In the genomic region with DNA sequence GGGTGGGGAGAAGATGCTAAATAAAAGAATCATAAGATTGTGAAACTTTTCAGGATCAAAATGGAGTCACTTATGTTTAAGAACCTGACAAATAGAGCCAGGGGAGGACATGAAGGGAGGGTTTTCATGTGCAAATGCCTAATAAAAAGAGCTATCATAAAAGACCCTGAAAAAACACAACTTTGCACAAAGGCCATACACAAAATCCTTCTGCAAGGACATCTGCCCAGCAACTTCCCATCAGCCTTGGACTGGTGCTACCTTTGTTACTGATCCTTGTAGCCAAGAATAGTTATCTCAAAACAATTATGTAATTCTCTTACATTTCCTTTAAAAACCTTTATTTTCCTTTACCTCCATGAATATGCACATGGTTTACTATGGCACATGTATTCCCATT, we compare ENCODE assay signal across 3 cellular contexts.
"Had no signal": no experiment of that assay in that cellular context is flagged by ENCODE, and none has a peak within 500 bp of the region (broad histone marks: within the 10 kb centered on the region; RNA-seq: fewer than 3 reads in every experiment).

No MANE protein-coding gene starts in this region.

- H3K4me3 ChIP-seq: GM12878 had no signal

- ATAC-seq: GM12878 had no signal

- DNase-seq: GDM1, GF-D8 had no signal
